In genomic region chr3:115975353-115975752, GRCh38 we compare ENCODE assay signal across 11 cellular contexts.
DNase-seq lines count a peak whose midpoint lies in the region; ATAC-seq and TF ChIP-seq lines count a peak whose summit lies in the region.
"Had no signal": no experiment of that assay in that cellular context is flagged by ENCODE, and none has a peak within 500 bp of the region (broad histone marks: within the 10 kb centered on the region; RNA-seq: fewer than 3 reads in every experiment).

No MANE protein-coding gene starts in this region.

- peaks cover 9% of the 10 kb centered on the region for H3K4me1 ChIP-seq in osteoblast (ENCODE audit: insufficient read depth, low read length)
- H3K4me1 ChIP-seq: thyroid gland had no signal

- no peak overlapping the region for H3K27ac Mint-ChIP-seq in natural killer cell treated with Interleukin-12 subunit alpha and Interleukin-12 subunit beta and Interleukin-15 and Interleukin-18, amount 100 ng/mL, for 72 hours
- H3K27ac Mint-ChIP-seq: activated naive CD4-positive, alpha-beta T cell treated with anti-CD3 and anti-CD28 coated beads, Interleukin-2, amount 50 U/mL, for 72 hours had no signal

- peaks cover 3% of the 10 kb centered on the region for H3K9me3 Mint-ChIP-seq in natural killer cell treated with Interleukin-12 subunit alpha and Interleukin-12 subunit beta and Interleukin-15 and Interleukin-18, amount 100 ng/mL, for 72 hours

- no peak overlapping the region for H2AFZ ChIP-seq in osteoblast (ENCODE audit: low read length)

- peak overlapping the region; percentile 19 for H3K27ac ChIP-seq in osteoblast (ENCODE audit: low read depth, low read length)
- H3K27ac ChIP-seq: skin epidermis, thyroid gland had no signal

- H3K27me3 Mint-ChIP-seq in natural killer cell treated with Interleukin-12 subunit alpha and Interleukin-12 subunit beta and Interleukin-15 and Interleukin-18, amount 100 ng/mL, for 72 hours = no peaks in the 10 kb centered on the region

- H4K20me1 ChIP-seq in osteoblast (ENCODE audit: insufficient read depth, low read length) = no peaks in the 10 kb centered on the region

- ATAC-seq in GM18519 (IDR thresholded peaks at IDR 0.05; ENCODE audit: low FRiP score, unreplicated experiment) (peak; percentile 63), HG03095 (IDR thresholded peaks at IDR 0.05; ENCODE audit: unreplicated experiment) (peak; percentile 70), left lobe of liver (no peak), GM18909 (IDR thresholded peaks at IDR 0.05; ENCODE audit: poor library complexity, unreplicated experiment) (no peak), Right ventricle myocardium inferior (no peak)
- no peak for ATAC-seq in natural killer cell treated with Interleukin-12 subunit alpha and Interleukin-12 subunit beta and Interleukin-15 and Interleukin-18, amount 100 ng/mL, for 72 hours
- ATAC-seq: activated naive CD4-positive, alpha-beta T cell treated with anti-CD3 and anti-CD28 coated beads, Interleukin-2, amount 50 U/mL, for 72 hours had no signal

- DNase-seq in SW480 (ENCODE audit: low spot score) = peak; percentile 12
- peak; percentile 65 for DNase-seq in osteoblast (ENCODE audit: insufficient read length, low spot score, missing footprints)
- DNase-seq in left lobe of liver (ENCODE audit: low spot score) = no peak
- no peak for DNase-seq in Right ventricle myocardium inferior (ENCODE audit: missing footprints)
- DNase-seq in natural killer cell treated with Interleukin-12 subunit alpha and Interleukin-12 subunit beta and Interleukin-15 and Interleukin-18, amount 100 ng/mL, for 72 hours (ENCODE audit: low spot score) = no peak
- DNase-seq: thyroid gland had no signal

- no peaks in the 10 kb centered on the region for H3K27me3 ChIP-seq in osteoblast (ENCODE audit: insufficient read depth, low read length)
- H3K27me3 ChIP-seq: thyroid gland had no signal

- no peak overlapping the region for H3K4me3 ChIP-seq in osteoblast (ENCODE audit: insufficient read depth, low read length)
- H3K4me3 ChIP-seq: skin epidermis, thyroid gland had no signal

- H3K79me2 ChIP-seq in osteoblast (ENCODE audit: insufficient read depth, low read length) = no peaks in the 10 kb centered on the region

- no peaks in the 10 kb centered on the region for H3K4me1 Mint-ChIP-seq in natural killer cell treated with Interleukin-12 subunit alpha and Interleukin-12 subunit beta and Interleukin-15 and Interleukin-18, amount 100 ng/mL, for 72 hours (ENCODE audit: low read depth in 2 of 2)

- no peaks in the 10 kb centered on the region for H3K36me3 Mint-ChIP-seq in natural killer cell treated with Interleukin-12 subunit alpha and Interleukin-12 subunit beta and Interleukin-15 and Interleukin-18, amount 100 ng/mL, for 72 hours
- H3K36me3 Mint-ChIP-seq: activated naive CD4-positive, alpha-beta T cell treated with anti-CD3 and anti-CD28 coated beads, Interleukin-2, amount 50 U/mL, for 72 hours had no signal

- H3K9me3 ChIP-seq in osteoblast (ENCODE audit: low read depth, low read length) = no peaks in the 10 kb centered on the region
- H3K9me3 ChIP-seq: thyroid gland had no signal

- TF ChIP-seq CTCF in osteoblast (IDR thresholded peaks at IDR 0.05; ENCODE audit: extremely low read depth, low read depth, low read length) = no peak

- no peak overlapping the region for H3K4me3 Mint-ChIP-seq in natural killer cell treated with Interleukin-12 subunit alpha and Interleukin-12 subunit beta and Interleukin-15 and Interleukin-18, amount 100 ng/mL, for 72 hours

- H3K36me3 ChIP-seq in osteoblast (ENCODE audit: insufficient read depth, low read length) = no peaks in the 10 kb centered on the region
- H3K36me3 ChIP-seq: thyroid gland had no signal

- peak overlapping the region; percentile 65 for H3K4me2 ChIP-seq in osteoblast (ENCODE audit: insufficient read depth, low read length)

- intact Hi-C loops in Right ventricle myocardium inferior (cut with DNase I) = no loop called here

Comparison
In these comparisons a context has a peak if more than half of its experiments do, and no peak if none do; other contexts are left out.
1. ATAC-seq: peak in GM18519 (single experiment) and HG03095 (single experiment); none in left lobe of liver (single experiment), GM18909 (single experiment), Right ventricle myocardium inferior (single experiment) and natural killer cell treated with Interleukin-12 subunit alpha and Interleukin-12 subunit beta and Interleukin-15 and Interleukin-18, amount 100 ng/mL, for 72 hours (0 of 2).
2. DNase-seq: peak in SW480 (single experiment) and osteoblast (single experiment); none in left lobe of liver (single experiment), Right ventricle myocardium inferior (single experiment) and natural killer cell treated with Interleukin-12 subunit alpha and Interleukin-12 subunit beta and Interleukin-15 and Interleukin-18, amount 100 ng/mL, for 72 hours (single experiment).